In genomic region chr2:69997296-69998184, GRCh38 we compare ENCODE assay signal across 1 cellular context.
TF ChIP-seq lines count a peak whose summit lies in the region.

No MANE protein-coding gene starts in this region.

TF ChIP-seq in K562, 482 proteins besides CTCF, POLR2A, EP300 and RAD21 (continued from another document and continues in another):
- TF ChIP-seq POLR3A (IDR thresholded peaks at IDR 0.05; ENCODE audit: borderline replicate concordance, extremely low read depth, insufficient read depth, insufficient read length), result no peak
- TF ChIP-seq, protein P1, sequence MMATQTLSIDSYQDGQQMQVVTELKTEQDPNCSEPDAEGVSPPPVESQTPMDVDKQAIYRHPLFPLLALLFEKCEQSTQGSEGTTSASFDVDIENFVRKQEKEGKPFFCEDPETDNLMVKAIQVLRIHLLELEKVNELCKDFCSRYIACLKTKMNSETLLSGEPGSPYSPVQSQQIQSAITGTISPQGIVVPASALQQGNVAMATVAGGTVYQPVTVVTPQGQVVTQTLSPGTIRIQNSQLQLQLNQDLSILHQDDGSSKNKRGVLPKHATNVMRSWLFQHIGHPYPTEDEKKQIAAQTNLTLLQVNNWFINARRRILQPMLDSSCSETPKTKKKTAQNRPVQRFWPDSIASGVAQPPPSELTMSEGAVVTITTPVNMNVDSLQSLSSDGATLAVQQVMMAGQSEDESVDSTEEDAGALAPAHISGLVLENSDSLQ (IDR thresholded peaks at IDR 0.05), result peak; percentile 55
- TF ChIP-seq, protein P2, sequence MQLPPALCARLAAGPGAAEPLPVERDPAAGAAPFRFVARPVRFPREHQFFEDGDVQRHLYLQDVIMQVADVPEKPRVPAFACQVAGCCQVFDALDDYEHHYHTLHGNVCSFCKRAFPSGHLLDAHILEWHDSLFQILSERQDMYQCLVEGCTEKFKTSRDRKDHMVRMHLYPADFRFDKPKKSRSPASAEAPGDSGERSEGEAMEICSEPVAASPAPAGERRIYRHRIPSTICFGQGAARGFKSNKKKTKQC (CRISPR knock-in tag; IDR thresholded peaks at IDR 0.05), result no peak
- TF ChIP-seq DACH1 (IDR thresholded peaks at IDR 0.05; ENCODE audit: partially characterized antibody), result no peak
- no peak for TF ChIP-seq TEAD4 (IDR thresholded peaks at IDR 0.05; ENCODE audit: low read length)
- TF ChIP-seq TEAD4 (CRISPR knock-in tag; IDR thresholded peaks at IDR 0.05; ENCODE audit: borderline replicate concordance), result no peak
- peak; percentile 77 for TF ChIP-seq NBN (IDR thresholded peaks at IDR 0.05; ENCODE audit: low read depth)
- TF ChIP-seq ZNF121 (CRISPR knock-in tag; conservative IDR thresholded peaks at IDR 0.05), result no peak
- peak; percentile 34; the same call in 1 of the 2 replicates for TF ChIP-seq SOX6 (IDR thresholded peaks at IDR 0.05)
- no peak for TF ChIP-seq TCF3 (CRISPR knock-in tag; IDR thresholded peaks at IDR 0.05)
- no peak; the same call in 1 of the 2 replicates for TF ChIP-seq CBFA2T2 (conservative IDR thresholded peaks at IDR 0.05)
- no peak for TF ChIP-seq ZNF561 (CRISPR knock-in tag; conservative IDR thresholded peaks at IDR 0.05)
- peak; percentile 93 for TF ChIP-seq DPF2 (IDR thresholded peaks at IDR 0.05)
- no peak for TF ChIP-seq DDX20 (tag; IDR thresholded peaks at IDR 0.05; ENCODE audit: low read depth)
- TF ChIP-seq ZNF512 (tag; IDR thresholded peaks at IDR 0.05), result no peak
- TF ChIP-seq, protein P3, sequence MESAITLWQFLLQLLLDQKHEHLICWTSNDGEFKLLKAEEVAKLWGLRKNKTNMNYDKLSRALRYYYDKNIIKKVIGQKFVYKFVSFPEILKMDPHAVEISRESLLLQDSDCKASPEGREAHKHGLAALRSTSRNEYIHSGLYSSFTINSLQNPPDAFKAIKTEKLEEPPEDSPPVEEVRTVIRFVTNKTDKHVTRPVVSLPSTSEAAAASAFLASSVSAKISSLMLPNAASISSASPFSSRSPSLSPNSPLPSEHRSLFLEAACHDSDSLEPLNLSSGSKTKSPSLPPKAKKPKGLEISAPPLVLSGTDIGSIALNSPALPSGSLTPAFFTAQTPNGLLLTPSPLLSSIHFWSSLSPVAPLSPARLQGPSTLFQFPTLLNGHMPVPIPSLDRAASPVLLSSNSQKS (CRISPR knock-in tag; IDR thresholded peaks at IDR 0.05), result no peak
- TF ChIP-seq, protein P4, sequence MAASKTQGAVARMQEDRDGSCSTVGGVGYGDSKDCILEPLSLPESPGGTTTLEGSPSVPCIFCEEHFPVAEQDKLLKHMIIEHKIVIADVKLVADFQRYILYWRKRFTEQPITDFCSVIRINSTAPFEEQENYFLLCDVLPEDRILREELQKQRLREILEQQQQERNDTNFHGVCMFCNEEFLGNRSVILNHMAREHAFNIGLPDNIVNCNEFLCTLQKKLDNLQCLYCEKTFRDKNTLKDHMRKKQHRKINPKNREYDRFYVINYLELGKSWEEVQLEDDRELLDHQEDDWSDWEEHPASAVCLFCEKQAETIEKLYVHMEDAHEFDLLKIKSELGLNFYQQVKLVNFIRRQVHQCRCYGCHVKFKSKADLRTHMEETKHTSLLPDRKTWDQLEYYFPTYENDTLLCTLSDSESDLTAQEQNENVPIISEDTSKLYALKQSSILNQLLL (CRISPR knock-in tag; IDR thresholded peaks at IDR 0.05; ENCODE audit: borderline replicate concordance), result no peak
- no peak for TF ChIP-seq MTA2 (IDR thresholded peaks at IDR 0.05; ENCODE audit: low read depth)
- TF ChIP-seq, protein P5, sequence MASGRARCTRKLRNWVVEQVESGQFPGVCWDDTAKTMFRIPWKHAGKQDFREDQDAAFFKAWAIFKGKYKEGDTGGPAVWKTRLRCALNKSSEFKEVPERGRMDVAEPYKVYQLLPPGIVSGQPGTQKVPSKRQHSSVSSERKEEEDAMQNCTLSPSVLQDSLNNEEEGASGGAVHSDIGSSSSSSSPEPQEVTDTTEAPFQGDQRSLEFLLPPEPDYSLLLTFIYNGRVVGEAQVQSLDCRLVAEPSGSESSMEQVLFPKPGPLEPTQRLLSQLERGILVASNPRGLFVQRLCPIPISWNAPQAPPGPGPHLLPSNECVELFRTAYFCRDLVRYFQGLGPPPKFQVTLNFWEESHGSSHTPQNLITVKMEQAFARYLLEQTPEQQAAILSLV (tag; IDR thresholded peaks at IDR 0.05), result no peak
- TF ChIP-seq ZNF263 (CRISPR knock-in tag; IDR thresholded peaks at IDR 0.05; ENCODE audit: borderline replicate concordance), result peak; percentile 88
- TF ChIP-seq ZNF384 (IDR thresholded peaks at IDR 0.05; ENCODE audit: low read depth, low read length), result 0 out of 2 replicates have a peak, but pooled peaks have one; percentile 26
- peak; percentile 94 for TF ChIP-seq CTBP1 (IDR thresholded peaks at IDR 0.05; ENCODE audit: borderline replicate concordance)
- no peak for TF ChIP-seq ZNF551 (CRISPR knock-in tag; IDR thresholded peaks at IDR 0.05)
- no peak for TF ChIP-seq ILK (tag; IDR thresholded peaks at IDR 0.05; ENCODE audit: borderline replicate concordance, low read depth)
- peak; percentile 77 for TF ChIP-seq VEZF1 (CRISPR knock-in tag; IDR thresholded peaks at IDR 0.05)
- peak; percentile 78 for TF ChIP-seq EHMT2 (IDR thresholded peaks at IDR 0.05)
- no peak for TF ChIP-seq HNRNPL (IDR thresholded peaks at IDR 0.05; ENCODE audit: low read depth, low read length)
- no peak for TF ChIP-seq ZBTB8A (IDR thresholded peaks at IDR 0.05; ENCODE audit: partially characterized antibody)
- no peak for TF ChIP-seq U2AF2 (optimal IDR thresholded peaks at IDR 0.05; ENCODE audit: low read depth, low read length)
- TF ChIP-seq ZBTB2 (IDR thresholded peaks at IDR 0.05), result peak; percentile 38; the same call in 1 of the 2 replicates
- TF ChIP-seq ZNF134 (CRISPR knock-in tag; conservative IDR thresholded peaks at IDR 0.05), result no peak
- no peak for TF ChIP-seq CBX5 (IDR thresholded peaks at IDR 0.05; ENCODE audit: borderline replicate concordance, low read depth)
- TF ChIP-seq NELFE (IDR thresholded peaks at IDR 0.05; ENCODE audit: insufficient read depth, insufficient read length), result no peak
- TF ChIP-seq NCOR1 (IDR thresholded peaks at IDR 0.05), result 0 out of 2 replicates have a peak, but pooled peaks have one; percentile 22
- TF ChIP-seq CBX8 (IDR thresholded peaks at IDR 0.05; ENCODE audit: borderline replicate concordance, extremely low read depth, low read depth, low read length, poor library complexity, severe bottlenecking), result no peak
- no peak for TF ChIP-seq ILF3 (IDR thresholded peaks at IDR 0.05; ENCODE audit: borderline replicate concordance)
- TF ChIP-seq TRIM25 (IDR thresholded peaks at IDR 0.05; ENCODE audit: borderline replicate concordance), result no peak
- TF ChIP-seq NFXL1 (CRISPR knock-in tag; IDR thresholded peaks at IDR 0.05), result no peak
- TF ChIP-seq, protein P6, sequence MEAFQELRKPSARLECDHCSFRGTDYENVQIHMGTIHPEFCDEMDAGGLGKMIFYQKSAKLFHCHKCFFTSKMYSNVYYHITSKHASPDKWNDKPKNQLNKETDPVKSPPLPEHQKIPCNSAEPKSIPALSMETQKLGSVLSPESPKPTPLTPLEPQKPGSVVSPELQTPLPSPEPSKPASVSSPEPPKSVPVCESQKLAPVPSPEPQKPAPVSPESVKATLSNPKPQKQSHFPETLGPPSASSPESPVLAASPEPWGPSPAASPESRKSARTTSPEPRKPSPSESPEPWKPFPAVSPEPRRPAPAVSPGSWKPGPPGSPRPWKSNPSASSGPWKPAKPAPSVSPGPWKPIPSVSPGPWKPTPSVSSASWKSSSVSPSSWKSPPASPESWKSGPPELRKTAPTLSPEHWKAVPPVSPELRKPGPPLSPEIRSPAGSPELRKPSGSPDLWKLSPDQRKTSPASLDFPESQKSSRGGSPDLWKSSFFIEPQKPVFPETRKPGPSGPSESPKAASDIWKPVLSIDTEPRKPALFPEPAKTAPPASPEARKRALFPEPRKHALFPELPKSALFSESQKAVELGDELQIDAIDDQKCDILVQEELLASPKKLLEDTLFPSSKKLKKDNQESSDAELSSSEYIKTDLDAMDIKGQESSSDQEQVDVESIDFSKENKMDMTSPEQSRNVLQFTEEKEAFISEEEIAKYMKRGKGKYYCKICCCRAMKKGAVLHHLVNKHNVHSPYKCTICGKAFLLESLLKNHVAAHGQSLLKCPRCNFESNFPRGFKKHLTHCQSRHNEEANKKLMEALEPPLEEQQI (IDR thresholded peaks at IDR 0.05), result no peak
- TF ChIP-seq ZNF695 (CRISPR knock-in tag; IDR thresholded peaks at IDR 0.05), result no peak
- TF ChIP-seq BRD9 (IDR thresholded peaks at IDR 0.05; ENCODE audit: low read depth, partially characterized antibody), result no peak
- no peak for TF ChIP-seq ZKSCAN1 (IDR thresholded peaks at IDR 0.05; ENCODE audit: low read depth, low read length)
- TF ChIP-seq MTF1 (CRISPR knock-in tag; IDR thresholded peaks at IDR 0.05; ENCODE audit: borderline replicate concordance), result no peak
- TF ChIP-seq ZFPM2 (CRISPR knock-in tag; IDR thresholded peaks at IDR 0.05), result no peak
- TF ChIP-seq BCLAF1 (IDR thresholded peaks at IDR 0.05; ENCODE audit: borderline replicate concordance in 1 of 2, control insufficient read depth in 1 of 2, low read depth in 2 of 2, low read length in 1 of 2), result no peak
- no peak for TF ChIP-seq SIX5 (IDR thresholded peaks at IDR 0.05; ENCODE audit: borderline replicate concordance in 1 of 2, insufficient read depth in 1 of 2, low read depth in 1 of 2, low read length in 2 of 2)
